ENCODE assay signal across 8 cellular contexts in genomic region chr4:6910340-6910959, GRCh38.
DNase-seq lines count a peak whose midpoint lies in the region; ATAC-seq and TF ChIP-seq lines count a peak whose summit lies in the region.

No MANE protein-coding gene starts in this region.

- H3K27ac Mint-ChIP-seq in activated T-cell treated with anti-CD3 and anti-CD28 coated beads, Interleukin-2, amount 50 U/mL, for 24 hours, result peak overlapping the region; percentile 94

- H3K4me1 Mint-ChIP-seq in activated T-cell treated with anti-CD3 and anti-CD28 coated beads, Interleukin-2, amount 50 U/mL, for 24 hours (ENCODE audit: low read depth), result peaks cover 59% of the 10 kb centered on the region

- no peaks in the 10 kb centered on the region; the same call in 1 of the 2 replicates for H3K27me3 ChIP-seq in SU-DHL-6 (ENCODE audit: low read length)

- ATAC-seq in HG03521 (IDR thresholded peaks at IDR 0.05; ENCODE audit: unreplicated experiment), result no peak

- no peaks in the 10 kb centered on the region for H3K36me3 ChIP-seq in SU-DHL-6 (ENCODE audit: low read length)

- no peaks in the 10 kb centered on the region for H3F3A ChIP-seq in SU-DHL-6 (ENCODE audit: insufficient read depth)

- H3K4me2 ChIP-seq in SU-DHL-6 (ENCODE audit: low read depth, low read length, poor library complexity, severe bottlenecking), result peak overlapping the region; percentile 80

- H2AFZ ChIP-seq in SU-DHL-6 (ENCODE audit: low read depth, low read length, severe bottlenecking), result no peak overlapping the region

- TF ChIP-seq CTCF in SU-DHL-6 (IDR thresholded peaks at IDR 0.05; ENCODE audit: insufficient read depth, low read length, poor library complexity, severe bottlenecking), result no peak
- TF ChIP-seq CTCF in fibroblast of pulmonary artery (IDR thresholded peaks at IDR 0.05; ENCODE audit: low read length, missing control alignments), result peak; percentile 6
- TF ChIP-seq CTCF in GM13976 (IDR thresholded peaks at IDR 0.05; ENCODE audit: borderline replicate concordance, control extremely low read depth, extremely low read depth, insufficient read depth, missing control alignments), result no peak

- H3K4me3 Mint-ChIP-seq in activated T-cell treated with anti-CD3 and anti-CD28 coated beads, Interleukin-2, amount 50 U/mL, for 24 hours, result peak overlapping the region; percentile 93

- H3K27me3 Mint-ChIP-seq in activated T-cell treated with anti-CD3 and anti-CD28 coated beads, Interleukin-2, amount 50 U/mL, for 24 hours, result no peaks in the 10 kb centered on the region

- H3K27ac ChIP-seq in SU-DHL-6 (ENCODE audit: low read depth, low read length), result no peak overlapping the region

- H3K4me3 ChIP-seq in SU-DHL-6 (ENCODE audit: insufficient read depth, low read length, poor library complexity, severe bottlenecking), result peak overlapping the region; percentile 72
- peak overlapping the region; percentile 75 for H3K4me3 ChIP-seq in fibroblast of pulmonary artery (replicated peaks; ENCODE audit: low read depth, low read length)

- H3K79me2 ChIP-seq in SU-DHL-6 (ENCODE audit: insufficient read depth, low read length), result no peaks in the 10 kb centered on the region

- no peaks in the 10 kb centered on the region for H3K9me2 ChIP-seq in SU-DHL-6 (replicated peaks; ENCODE audit: insufficient read depth, low read length)

- peak; percentile 48 for DNase-seq in activated T-cell treated with anti-CD3 and anti-CD28 coated beads, Interleukin-2, amount 50 U/mL, for 24 hours
- DNase-seq in activated T-cell treated with anti-CD3 and anti-CD28 coated beads for 4 hours (no peak), fibroblast of pulmonary artery (ENCODE audit: low read depth) (no peak), retina (peak; percentile 56), NCI-H524 treated with DMSO at 0.1 percent for 48 hours (lab: John Stamatoyannopoulos, UW) (no peak), GM13976 (ENCODE audit: low spot score) (no peak)

- in situ Hi-C loops in GM13976 (cut with MboI; ENCODE audit: low sequenced_read_pairs, unreplicated experiment), result no loop called here

- H3K9me3 ChIP-seq in SU-DHL-6 (ENCODE audit: insufficient read depth, low read length), result no peaks in the 10 kb centered on the region

- H4K20me1 ChIP-seq in SU-DHL-6 (ENCODE audit: low read depth, low read length), result no peaks in the 10 kb centered on the region

- peaks cover 11% of the 10 kb centered on the region for H3K36me3 Mint-ChIP-seq in activated T-cell treated with anti-CD3 and anti-CD28 coated beads, Interleukin-2, amount 50 U/mL, for 24 hours (ENCODE audit: low read depth)

- no peaks in the 10 kb centered on the region for H3K9me3 Mint-ChIP-seq in activated T-cell treated with anti-CD3 and anti-CD28 coated beads, Interleukin-2, amount 50 U/mL, for 24 hours

- H3K9ac ChIP-seq in SU-DHL-6 (ENCODE audit: low read length), result peak overlapping the region; percentile 72

Comparison
In these comparisons a context has a peak if more than half of its experiments do, and no peak if none do; other contexts are left out.
1. DNase-seq: peak in activated T-cell treated with anti-CD3 and anti-CD28 coated beads, Interleukin-2, amount 50 U/mL, for 24 hours (single experiment) and retina (single experiment); none in activated T-cell treated with anti-CD3 and anti-CD28 coated beads for 4 hours (single experiment), fibroblast of pulmonary artery (single experiment), NCI-H524 treated with DMSO at 0.1 percent for 48 hours (single experiment) and GM13976 (single experiment).